Comparison of ENCODE assay signal across 3 cellular contexts in the genomic region with DNA sequence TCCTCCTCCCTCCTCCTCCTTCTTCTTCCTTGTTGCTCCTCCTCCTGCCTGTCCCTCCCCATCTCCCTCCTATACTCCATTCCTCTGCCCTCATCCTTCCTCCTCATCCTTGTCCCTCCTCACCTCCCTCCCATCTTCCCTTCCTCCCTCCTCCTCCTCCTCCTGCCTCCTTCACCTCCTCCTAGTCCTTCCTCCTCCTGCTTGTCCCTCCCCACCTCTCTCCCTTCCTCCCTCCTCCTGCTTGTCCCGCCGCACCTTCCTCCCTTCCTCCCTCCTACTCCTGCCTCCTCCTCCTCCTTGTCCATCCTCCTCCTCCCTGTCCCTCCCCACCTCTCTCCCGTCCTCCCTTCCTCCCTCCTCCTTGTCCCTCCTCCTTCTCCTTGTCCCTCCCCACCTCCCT.
TF ChIP-seq lines count a peak whose summit lies in the region.

No MANE protein-coding gene starts in this region.

TF ChIP-seq in HCT116, 20 proteins besides CTCF, POLR2A, EP300 and RAD21:
- TF ChIP-seq, protein P1, sequence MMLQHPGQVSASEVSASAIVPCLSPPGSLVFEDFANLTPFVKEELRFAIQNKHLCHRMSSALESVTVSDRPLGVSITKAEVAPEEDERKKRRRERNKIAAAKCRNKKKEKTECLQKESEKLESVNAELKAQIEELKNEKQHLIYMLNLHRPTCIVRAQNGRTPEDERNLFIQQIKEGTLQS (IDR thresholded peaks at IDR 0.05) = no peak
- no peak for TF ChIP-seq SRF (IDR thresholded peaks at IDR 0.05; ENCODE audit: low read depth)
- TF ChIP-seq POLR2AphosphoS5 (IDR thresholded peaks at IDR 0.05; ENCODE audit: low read depth, low read length) = no peak
- no peak for TF ChIP-seq YY1 (IDR thresholded peaks at IDR 0.05; ENCODE audit: extremely low read depth, insufficient replicate concordance, low read depth, low read length)
- TF ChIP-seq ZNF274 (IDR thresholded peaks at IDR 0.05; ENCODE audit: low read depth, low read length) = no peak
- TF ChIP-seq JUND (IDR thresholded peaks at IDR 0.05) = no peak
- TF ChIP-seq, protein P2, sequence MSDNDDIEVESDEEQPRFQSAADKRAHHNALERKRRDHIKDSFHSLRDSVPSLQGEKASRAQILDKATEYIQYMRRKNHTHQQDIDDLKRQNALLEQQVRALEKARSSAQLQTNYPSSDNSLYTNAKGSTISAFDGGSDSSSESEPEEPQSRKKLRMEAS (IDR thresholded peaks at IDR 0.05) = no peak
- no peak for TF ChIP-seq SIN3A (IDR thresholded peaks at IDR 0.05; ENCODE audit: low read depth)
- no peak for TF ChIP-seq TCF7L2 (IDR thresholded peaks at IDR 0.05; ENCODE audit: borderline replicate concordance, extremely low read depth, insufficient read depth, insufficient read length)
- TF ChIP-seq CBX3 (IDR thresholded peaks at IDR 0.05; ENCODE audit: low read depth) = no peak
- TF ChIP-seq EZH2 (IDR thresholded peaks at IDR 0.05) = no peak
- TF ChIP-seq ELF1 (IDR thresholded peaks at IDR 0.05; ENCODE audit: borderline replicate concordance, low read depth) = no peak
- no peak for TF ChIP-seq CEBPB (IDR thresholded peaks at IDR 0.05; ENCODE audit: low read depth)
- TF ChIP-seq, protein P3, sequence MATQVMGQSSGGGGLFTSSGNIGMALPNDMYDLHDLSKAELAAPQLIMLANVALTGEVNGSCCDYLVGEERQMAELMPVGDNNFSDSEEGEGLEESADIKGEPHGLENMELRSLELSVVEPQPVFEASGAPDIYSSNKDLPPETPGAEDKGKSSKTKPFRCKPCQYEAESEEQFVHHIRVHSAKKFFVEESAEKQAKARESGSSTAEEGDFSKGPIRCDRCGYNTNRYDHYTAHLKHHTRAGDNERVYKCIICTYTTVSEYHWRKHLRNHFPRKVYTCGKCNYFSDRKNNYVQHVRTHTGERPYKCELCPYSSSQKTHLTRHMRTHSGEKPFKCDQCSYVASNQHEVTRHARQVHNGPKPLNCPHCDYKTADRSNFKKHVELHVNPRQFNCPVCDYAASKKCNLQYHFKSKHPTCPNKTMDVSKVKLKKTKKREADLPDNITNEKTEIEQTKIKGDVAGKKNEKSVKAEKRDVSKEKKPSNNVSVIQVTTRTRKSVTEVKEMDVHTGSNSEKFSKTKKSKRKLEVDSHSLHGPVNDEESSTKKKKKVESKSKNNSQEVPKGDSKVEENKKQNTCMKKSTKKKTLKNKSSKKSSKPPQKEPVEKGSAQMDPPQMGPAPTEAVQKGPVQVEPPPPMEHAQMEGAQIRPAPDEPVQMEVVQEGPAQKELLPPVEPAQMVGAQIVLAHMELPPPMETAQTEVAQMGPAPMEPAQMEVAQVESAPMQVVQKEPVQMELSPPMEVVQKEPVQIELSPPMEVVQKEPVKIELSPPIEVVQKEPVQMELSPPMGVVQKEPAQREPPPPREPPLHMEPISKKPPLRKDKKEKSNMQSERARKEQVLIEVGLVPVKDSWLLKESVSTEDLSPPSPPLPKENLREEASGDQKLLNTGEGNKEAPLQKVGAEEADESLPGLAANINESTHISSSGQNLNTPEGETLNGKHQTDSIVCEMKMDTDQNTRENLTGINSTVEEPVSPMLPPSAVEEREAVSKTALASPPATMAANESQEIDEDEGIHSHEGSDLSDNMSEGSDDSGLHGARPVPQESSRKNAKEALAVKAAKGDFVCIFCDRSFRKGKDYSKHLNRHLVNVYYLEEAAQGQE (IDR thresholded peaks at IDR 0.05; ENCODE audit: low read depth) = no peak
- TF ChIP-seq ZFX (IDR thresholded peaks at IDR 0.05) = no peak

TF ChIP-seq in IMR-90, 13 proteins besides CTCF, POLR2A, EP300 and RAD21:
- TF ChIP-seq USF2 (IDR thresholded peaks at IDR 0.05; ENCODE audit: low read depth, low read length) (no peak), SMC3 (IDR thresholded peaks at IDR 0.05; ENCODE audit: low read depth, low read length) (no peak), RCOR1 (IDR thresholded peaks at IDR 0.05; ENCODE audit: insufficient replicate concordance, low read length) (no peak), BHLHE40 (IDR thresholded peaks at IDR 0.05; ENCODE audit: low read depth, low read length) (no peak), FOS (IDR thresholded peaks at IDR 0.05; ENCODE audit: low read depth, low read length) (no peak), CEBPB (IDR thresholded peaks at IDR 0.05; ENCODE audit: low read depth, low read length) (no peak), MXI1 (IDR thresholded peaks at IDR 0.05; ENCODE audit: borderline replicate concordance, low read depth, low read length) (no peak), MAZ (IDR thresholded peaks at IDR 0.05; ENCODE audit: borderline replicate concordance, low read depth, low read length) (no peak)
- TF ChIP-seq, protein P4, sequence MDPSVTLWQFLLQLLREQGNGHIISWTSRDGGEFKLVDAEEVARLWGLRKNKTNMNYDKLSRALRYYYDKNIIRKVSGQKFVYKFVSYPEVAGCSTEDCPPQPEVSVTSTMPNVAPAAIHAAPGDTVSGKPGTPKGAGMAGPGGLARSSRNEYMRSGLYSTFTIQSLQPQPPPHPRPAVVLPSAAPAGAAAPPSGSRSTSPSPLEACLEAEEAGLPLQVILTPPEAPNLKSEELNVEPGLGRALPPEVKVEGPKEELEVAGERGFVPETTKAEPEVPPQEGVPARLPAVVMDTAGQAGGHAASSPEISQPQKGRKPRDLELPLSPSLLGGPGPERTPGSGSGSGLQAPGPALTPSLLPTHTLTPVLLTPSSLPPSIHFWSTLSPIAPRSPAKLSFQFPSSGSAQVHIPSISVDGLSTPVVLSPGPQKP (IDR thresholded peaks at IDR 0.05; ENCODE audit: borderline replicate concordance, low read depth, low read length) = no peak
TF ChIP-seq in IMR-90: peak in this region for 0.

TF ChIP-seq in H1, 55 proteins besides CTCF, POLR2A, EP300 and RAD21:
- TF ChIP-seq, protein P5, sequence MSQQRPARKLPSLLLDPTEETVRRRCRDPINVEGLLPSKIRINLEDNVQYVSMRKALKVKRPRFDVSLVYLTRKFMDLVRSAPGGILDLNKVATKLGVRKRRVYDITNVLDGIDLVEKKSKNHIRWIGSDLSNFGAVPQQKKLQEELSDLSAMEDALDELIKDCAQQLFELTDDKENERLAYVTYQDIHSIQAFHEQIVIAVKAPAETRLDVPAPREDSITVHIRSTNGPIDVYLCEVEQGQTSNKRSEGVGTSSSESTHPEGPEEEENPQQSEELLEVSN (IDR thresholded peaks at IDR 0.05) = no peak
- TF ChIP-seq CHD2 (IDR thresholded peaks at IDR 0.05; ENCODE audit: low read length) (no peak), SP1 (IDR thresholded peaks at IDR 0.05; ENCODE audit: low read depth, low read length) (no peak), BCL11A (IDR thresholded peaks at IDR 0.05; ENCODE audit: low read depth in 2 of 2, low read length in 2 of 2) (no peak), TCF12 (IDR thresholded peaks at IDR 0.05; ENCODE audit: low read depth, low read length) (no peak), POU5F1 (IDR thresholded peaks at IDR 0.05; ENCODE audit: low read depth, low read length) (no peak), BRCA1 (IDR thresholded peaks at IDR 0.05; ENCODE audit: low read depth, low read length) (no peak), YY1 (IDR thresholded peaks at IDR 0.05; ENCODE audit: low read depth, low read length) (no peak), ZNF274 (IDR thresholded peaks at IDR 0.05; ENCODE audit: borderline replicate concordance, extremely low read depth, low read length) (no peak), SIN3A (conservative IDR thresholded peaks at IDR 0.05 in 1 of 2, IDR thresholded peaks at IDR 0.05 in 1 of 2; ENCODE audit: low read depth in 1 of 2, low read length in 2 of 2) (no peak), TBP (IDR thresholded peaks at IDR 0.05; ENCODE audit: low read depth, low read length) (no peak), SUZ12 (IDR thresholded peaks at IDR 0.05; ENCODE audit: low read length) (no peak), GABPA (IDR thresholded peaks at IDR 0.05; ENCODE audit: borderline replicate concordance, insufficient read depth, low read length) (no peak), CTBP2 (IDR thresholded peaks at IDR 0.05; ENCODE audit: borderline replicate concordance, insufficient read depth, insufficient read length, low read length) (no peak), SAP30 (IDR thresholded peaks at IDR 0.05; ENCODE audit: insufficient read depth, insufficient replicate concordance, low read length) (no peak), CBX8 (IDR thresholded peaks at IDR 0.05; ENCODE audit: borderline replicate concordance, low read depth, low read length) (no peak)
